ENCODE assay signal across 15 cellular contexts in the genomic region with DNA sequence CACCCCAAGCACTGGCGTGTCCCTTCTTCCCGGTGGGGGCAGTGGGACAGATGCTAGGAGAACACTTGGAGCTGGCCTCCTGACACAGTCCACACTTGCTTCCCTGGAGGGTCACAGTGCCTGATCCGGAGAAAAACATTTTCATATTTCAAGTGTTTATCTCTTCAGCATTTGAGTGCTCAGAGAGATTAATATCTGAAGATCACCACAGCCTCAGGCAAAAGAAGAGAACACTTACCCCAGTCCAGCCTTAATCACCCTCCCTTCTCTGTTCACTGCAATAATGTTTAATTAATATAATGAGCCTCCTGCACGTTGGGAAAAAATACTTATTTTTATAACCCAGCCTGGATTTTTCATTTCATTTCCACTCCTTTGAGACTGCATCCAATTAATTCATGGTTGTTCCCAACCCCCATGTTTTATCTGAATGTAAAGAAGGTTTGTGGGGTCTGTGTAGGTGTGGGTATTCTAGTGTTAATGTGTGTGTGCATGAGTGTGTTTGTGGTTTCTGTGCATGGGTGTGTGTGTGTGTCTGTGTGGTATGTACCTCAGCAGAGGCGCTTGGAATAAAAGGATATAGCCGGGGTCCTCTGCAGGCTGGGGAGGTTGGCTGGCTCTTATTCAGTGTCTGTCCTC.
A peak's percentile ranks its signal among the peaks of the same experiment; 100 is the strongest.
DNase-seq lines count a peak whose midpoint lies in the region; ATAC-seq and TF ChIP-seq lines count a peak whose summit lies in the region.
"Had no signal": no experiment of that assay in that cellular context is flagged by ENCODE, and none has a peak within 500 bp of the region (broad histone marks: within the 10 kb centered on the region; RNA-seq: fewer than 3 reads in every experiment).

No MANE protein-coding gene starts in this region.

- H3K4me1 ChIP-seq in left ventricle myocardium inferior (peaks cover 49% of the 10 kb centered on the region), heart left ventricle (peaks cover 0 to 54% (median 12%) of the 10 kb centered on the region in 12 donors), vagina (peaks cover 33% of the 10 kb centered on the region)

- no peak overlapping the region for H3K4me3 ChIP-seq in left ventricle myocardium inferior
- no peak overlapping the region for H3K4me3 ChIP-seq in heart left ventricle
- no peak overlapping the region for H3K4me3 ChIP-seq in vagina
- H3K4me3 ChIP-seq: gastrocnemius medialis, SK-N-MC had no signal

- H3K27me3 Mint-ChIP-seq in chondrocyte (ENCODE audit: low read depth) = no peaks in the 10 kb centered on the region

- WGBS in heart left ventricle, 4 donors = 72 to 90% (median 80%) methylated on average over 6 of the region's 6 CpGs

- H3K36me3 ChIP-seq in left ventricle myocardium inferior = no peaks in the 10 kb centered on the region
- H3K36me3 ChIP-seq in heart left ventricle = peaks cover 0 to 41% (median 5%) of the 10 kb centered on the region in 9 donors
- H3K36me3 ChIP-seq in vagina = no peaks in the 10 kb centered on the region
- H3K36me3 ChIP-seq: gastrocnemius medialis had no signal

- peaks cover 67% of the 10 kb centered on the region for H3K4me1 Mint-ChIP-seq in chondrocyte (ENCODE audit: low read depth)
- H3K4me1 Mint-ChIP-seq: stimulated activated effector memory CD8-positive, alpha-beta T cell treated with anti-CD3 and anti-CD28 coated beads, Interleukin-12 subunit alpha, Interleukin-12 subunit beta, amount 100 ng/mL, for 72 hours had no signal

- intact Hi-C loops in left ventricle myocardium inferior (cut with micrococcal nuclease) (no loop called here), heart left ventricle (cut with DNase I) (no loop called here), vagina (cut with DNase I) (no loop called here)

- ATAC-seq in heart left ventricle (no peak), omental fat pad (ENCODE audit: low FRiP score) (peak; percentile 13), HG02571 (IDR thresholded peaks at IDR 0.05; ENCODE audit: unreplicated experiment) (no peak)
- ATAC-seq: gastrocnemius medialis; stimulated activated effector memory CD8-positive, alpha-beta T cell treated with anti-CD3 and anti-CD28 coated beads, Interleukin-12 subunit alpha, Interleukin-12 subunit beta, amount 100 ng/mL, for 72 hours had no signal

- H3K27me3 ChIP-seq in left ventricle myocardium inferior (ENCODE audit: low read depth) (no peaks in the 10 kb centered on the region), heart left ventricle (no peaks in the 10 kb centered on the region), vagina (no peaks in the 10 kb centered on the region)
- H3K27me3 ChIP-seq: gastrocnemius medialis had no signal

- DNase-seq in left ventricle myocardium inferior = no peak
- DNase-seq in heart left ventricle = no peak
- DNase-seq in chondrocyte (ENCODE audit: low spot score) = no peak
- no peak for DNase-seq in omental fat pad (ENCODE audit: low spot score)
- DNase-seq in vagina (ENCODE audit: extremely low spot score in 2 of 2) = no peak
- DNase-seq in NCI-H1092 treated with DMSO at 0.1 percent for 48 hours (lab: John Stamatoyannopoulos, UW) = no peak
- DNase-seq in stimulated activated naive CD4-positive, alpha-beta T cell (lab: John Stamatoyannopoulos, UW) = no peak
- DNase-seq: effector memory CD4-positive, alpha-beta T cell; gastrocnemius medialis; NCI-H2029; stimulated activated CD4-positive, alpha-beta T cell treated with anti-CD3 and anti-CD28 coated beads, Interleukin-4, amount 100 ng/mL, for 4 hours had no signal

- no peak for TF ChIP-seq CTCF in left ventricle myocardium inferior (IDR thresholded peaks at IDR 0.05; ENCODE audit: borderline replicate concordance)
- no peak for TF ChIP-seq CTCF in heart left ventricle (IDR thresholded peaks at IDR 0.05)
- no peak for TF ChIP-seq CTCF in chondrocyte (IDR thresholded peaks at IDR 0.05)
- TF ChIP-seq CTCF in omental fat pad (IDR thresholded peaks at IDR 0.05) = no peak
- TF ChIP-seq CTCF in vagina (IDR thresholded peaks at IDR 0.05) = no peak

- no peak overlapping the region for H3K4me3 Mint-ChIP-seq in chondrocyte (ENCODE audit: unreplicated experiment)
- H3K4me3 Mint-ChIP-seq: stimulated activated effector memory CD8-positive, alpha-beta T cell treated with anti-CD3 and anti-CD28 coated beads, Interleukin-12 subunit alpha, Interleukin-12 subunit beta, amount 100 ng/mL, for 72 hours had no signal

- H3K9me3 ChIP-seq in left ventricle myocardium inferior (replicated peaks) (no peaks in the 10 kb centered on the region), heart left ventricle (no peaks in the 10 kb centered on the region), vagina (no peaks in the 10 kb centered on the region)
- H3K9me3 ChIP-seq: gastrocnemius medialis had no signal

- TF ChIP-seq POLR2A in heart left ventricle (IDR thresholded peaks at IDR 0.05) (no peak), vagina (IDR thresholded peaks at IDR 0.05) (no peak)

- peaks cover 12% of the 10 kb centered on the region for H3K36me3 Mint-ChIP-seq in chondrocyte (ENCODE audit: low read depth)
- H3K36me3 Mint-ChIP-seq: stimulated activated effector memory CD8-positive, alpha-beta T cell treated with anti-CD3 and anti-CD28 coated beads, Interleukin-12 subunit alpha, Interleukin-12 subunit beta, amount 100 ng/mL, for 72 hours had no signal

- peak overlapping the region; percentile 3 for H3K27ac Mint-ChIP-seq in chondrocyte (ENCODE audit: unreplicated experiment)
- H3K27ac Mint-ChIP-seq: stimulated activated effector memory CD8-positive, alpha-beta T cell treated with anti-CD3 and anti-CD28 coated beads, Interleukin-12 subunit alpha, Interleukin-12 subunit beta, amount 100 ng/mL, for 72 hours had no signal

- H3K27ac ChIP-seq in left ventricle myocardium inferior (replicated peaks) (peak overlapping the region; percentile 64), heart left ventricle (peak overlapping the region in 5 of 12 donors; percentile 51 to 82 (median 70)), vagina (peak overlapping the region; percentile 28)
- H3K27ac ChIP-seq: KMS-11, SK-N-MC had no signal

- no peaks in the 10 kb centered on the region for H3K9me3 Mint-ChIP-seq in chondrocyte (ENCODE audit: low read depth)
- H3K9me3 Mint-ChIP-seq: stimulated activated effector memory CD8-positive, alpha-beta T cell treated with anti-CD3 and anti-CD28 coated beads, Interleukin-12 subunit alpha, Interleukin-12 subunit beta, amount 100 ng/mL, for 72 hours had no signal
